1 cellular context compared by ENCODE assay signal in the genomic region with DNA sequence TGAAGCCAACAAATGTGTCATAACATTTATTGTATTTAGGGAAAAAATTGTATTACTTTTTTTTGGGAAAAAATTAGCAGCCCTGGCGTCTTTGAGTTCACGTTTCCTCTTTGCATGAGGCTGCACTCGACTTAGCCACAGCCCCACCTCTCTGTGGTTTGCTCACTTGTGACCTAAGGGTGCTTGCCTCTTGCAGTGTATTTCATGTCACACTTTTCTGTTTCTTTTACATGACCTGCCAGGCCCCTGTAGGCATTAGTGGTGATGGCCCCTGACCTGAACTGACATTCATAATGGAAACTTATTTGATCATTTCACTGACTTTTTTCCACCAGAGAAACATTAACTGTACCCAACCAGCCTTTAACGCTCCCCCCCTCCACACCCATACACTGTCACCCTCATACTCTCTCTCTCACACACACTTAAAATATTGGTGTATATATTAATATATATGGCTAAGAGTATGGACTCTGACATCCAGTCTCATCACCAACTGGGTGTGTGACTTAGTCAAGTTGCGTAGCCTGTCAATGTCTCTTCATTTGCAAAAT.
A peak's percentile ranks its signal among the peaks of the same experiment; 100 is the strongest.
TF ChIP-seq lines count a peak whose summit lies in the region.

No MANE protein-coding gene starts in this region.

TF ChIP-seq in K562, 482 proteins besides CTCF, POLR2A, EP300 and RAD21 (continued from another document):
- TF ChIP-seq, protein P1, sequence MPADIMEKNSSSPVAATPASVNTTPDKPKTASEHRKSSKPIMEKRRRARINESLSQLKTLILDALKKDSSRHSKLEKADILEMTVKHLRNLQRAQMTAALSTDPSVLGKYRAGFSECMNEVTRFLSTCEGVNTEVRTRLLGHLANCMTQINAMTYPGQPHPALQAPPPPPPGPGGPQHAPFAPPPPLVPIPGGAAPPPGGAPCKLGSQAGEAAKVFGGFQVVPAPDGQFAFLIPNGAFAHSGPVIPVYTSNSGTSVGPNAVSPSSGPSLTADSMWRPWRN (IDR thresholded peaks at IDR 0.05; ENCODE audit: low read depth) = peak; percentile 57; the same call in 1 of the 2 replicates
- TF ChIP-seq ILF3 (IDR thresholded peaks at IDR 0.05; ENCODE audit: borderline replicate concordance) (no peak), ETV5 (CRISPR knock-in tag; IDR thresholded peaks at IDR 0.05; ENCODE audit: low read depth) (no peak), CEBPG (CRISPR knock-in tag; IDR thresholded peaks at IDR 0.05) (no peak), CEBPG (tag; conservative IDR thresholded peaks at IDR 0.05 in 1 of 2, IDR thresholded peaks at IDR 0.05 in 1 of 2) (peak in 1 of 2 experiments; percentile 40; a peak in 2 of 4 replicates), ZNF41 (CRISPR knock-in tag; conservative IDR thresholded peaks at IDR 0.05) (0 out of 2 replicates have a peak, but pooled peaks have one; percentile 18), SAFB (IDR thresholded peaks at IDR 0.05; ENCODE audit: borderline replicate concordance, low read depth, low read length) (no peak), NR2C2 (CRISPR knock-in tag; IDR thresholded peaks at IDR 0.05) (no peak), NR2C2 (tag; IDR thresholded peaks at IDR 0.05) (peak; percentile 77), TEAD1 (CRISPR knock-in tag; IDR thresholded peaks at IDR 0.05) (no peak), ETV6 (IDR thresholded peaks at IDR 0.05; ENCODE audit: borderline replicate concordance in 1 of 2, low read depth in 2 of 2, low read length in 1 of 2) (no peak), ETV6 (CRISPR knock-in tag; IDR thresholded peaks at IDR 0.05; ENCODE audit: borderline replicate concordance) (no peak)
- TF ChIP-seq, protein P2, sequence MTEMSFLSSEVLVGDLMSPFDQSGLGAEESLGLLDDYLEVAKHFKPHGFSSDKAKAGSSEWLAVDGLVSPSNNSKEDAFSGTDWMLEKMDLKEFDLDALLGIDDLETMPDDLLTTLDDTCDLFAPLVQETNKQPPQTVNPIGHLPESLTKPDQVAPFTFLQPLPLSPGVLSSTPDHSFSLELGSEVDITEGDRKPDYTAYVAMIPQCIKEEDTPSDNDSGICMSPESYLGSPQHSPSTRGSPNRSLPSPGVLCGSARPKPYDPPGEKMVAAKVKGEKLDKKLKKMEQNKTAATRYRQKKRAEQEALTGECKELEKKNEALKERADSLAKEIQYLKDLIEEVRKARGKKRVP (CRISPR knock-in tag; IDR thresholded peaks at IDR 0.05) = peak; percentile 64; the same call in 1 of the 2 replicates
- TF ChIP-seq, protein P3, sequence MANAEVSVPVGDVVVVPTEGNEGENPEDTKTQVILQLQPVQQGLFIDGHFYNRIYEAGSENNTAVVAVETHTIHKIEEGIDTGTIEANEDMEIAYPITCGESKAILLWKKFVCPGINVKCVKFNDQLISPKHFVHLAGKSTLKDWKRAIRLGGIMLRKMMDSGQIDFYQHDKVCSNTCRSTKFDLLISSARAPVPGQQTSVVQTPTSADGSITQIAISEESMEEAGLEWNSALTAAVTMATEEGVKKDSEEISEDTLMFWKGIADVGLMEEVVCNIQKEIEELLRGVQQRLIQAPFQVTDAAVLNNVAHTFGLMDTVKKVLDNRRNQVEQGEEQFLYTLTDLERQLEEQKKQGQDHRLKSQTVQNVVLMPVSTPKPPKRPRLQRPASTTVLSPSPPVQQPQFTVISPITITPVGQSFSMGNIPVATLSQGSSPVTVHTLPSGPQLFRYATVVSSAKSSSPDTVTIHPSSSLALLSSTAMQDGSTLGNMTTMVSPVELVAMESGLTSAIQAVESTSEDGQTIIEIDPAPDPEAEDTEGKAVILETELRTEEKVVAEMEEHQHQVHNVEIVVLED (CRISPR knock-in tag; IDR thresholded peaks at IDR 0.05) = no peak
- TF ChIP-seq, protein P4, sequence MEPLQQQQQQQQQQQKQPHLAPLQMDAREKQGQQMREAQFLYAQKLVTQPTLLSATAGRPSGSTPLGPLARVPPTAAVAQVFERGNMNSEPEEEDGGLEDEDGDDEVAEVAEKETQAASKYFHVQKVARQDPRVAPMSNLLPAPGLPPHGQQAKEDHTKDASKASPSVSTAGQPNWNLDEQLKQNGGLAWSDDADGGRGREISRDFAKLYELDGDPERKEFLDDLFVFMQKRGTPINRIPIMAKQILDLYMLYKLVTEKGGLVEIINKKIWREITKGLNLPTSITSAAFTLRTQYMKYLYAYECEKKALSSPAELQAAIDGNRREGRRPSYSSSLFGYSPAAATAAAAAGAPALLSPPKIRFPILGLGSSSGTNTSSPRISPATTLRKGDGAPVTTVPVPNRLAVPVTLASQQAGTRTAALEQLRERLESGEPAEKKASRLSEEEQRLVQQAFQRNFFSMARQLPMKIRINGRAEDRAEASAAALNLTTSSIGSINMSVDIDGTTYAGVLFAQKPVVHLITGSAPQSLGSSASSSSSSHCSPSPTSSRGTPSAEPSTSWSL (CRISPR knock-in tag; IDR thresholded peaks at IDR 0.05; ENCODE audit: borderline replicate concordance) = no peak
